In the genomic region with DNA sequence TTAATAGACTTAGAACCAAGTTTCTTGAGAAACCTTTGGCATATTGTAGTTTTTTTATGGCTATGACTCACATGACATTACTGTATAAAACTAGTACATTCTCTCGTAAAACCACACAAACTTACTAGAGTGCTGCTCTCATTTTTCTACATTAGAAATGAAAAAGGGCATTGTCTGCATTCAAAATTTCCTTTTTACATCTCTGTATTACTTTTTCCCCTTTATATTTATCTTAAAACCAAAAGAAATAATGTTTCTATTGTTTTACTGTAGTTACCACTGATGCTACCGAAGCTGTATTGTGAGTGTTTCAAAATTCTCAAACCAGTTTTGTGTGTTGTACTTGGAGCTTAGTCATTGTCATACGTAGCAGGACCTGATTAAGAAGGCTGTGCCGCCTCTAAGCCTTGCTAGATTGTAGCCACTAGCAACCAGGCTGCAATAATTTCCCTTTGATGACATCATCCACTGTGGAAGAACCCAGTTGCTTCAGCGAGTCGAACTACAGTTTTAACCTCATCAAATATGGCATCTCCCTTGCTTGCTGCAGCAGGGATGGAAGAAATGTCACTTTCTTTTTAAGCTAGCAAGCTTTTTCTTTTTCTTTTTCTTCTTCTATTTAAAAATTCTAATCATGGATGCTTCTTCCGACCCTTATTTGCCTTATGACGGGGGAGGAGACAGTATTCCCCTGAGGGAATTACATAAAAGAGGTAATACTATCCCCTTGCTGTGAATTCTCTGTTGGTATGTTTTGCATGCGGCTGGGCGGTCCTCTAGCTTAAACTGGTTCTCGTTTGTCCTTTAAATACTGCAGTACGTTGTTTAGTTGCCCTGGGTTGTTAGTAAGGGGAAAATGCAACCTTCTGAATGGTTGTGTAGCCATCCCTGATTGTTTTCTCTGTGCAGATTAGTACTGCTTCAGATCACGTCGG, we compare ENCODE assay signal across 8 cellular contexts.
A peak's percentile ranks its signal among the peaks of the same experiment; 100 is the strongest.
DNase-seq lines count a peak whose midpoint lies in the region; ATAC-seq lines count a peak whose summit lies in the region.

No MANE protein-coding gene starts in this region.

- intact Hi-C loops in dendritic cell treated with granulocyte-macrophage colony-stimulating factor and Interleukin-4, amounts not matched to agents 40 ng/mL and 50 ng/mL, for 4 days (cut with micrococcal nuclease) = loop anchor here (5.0 kb wide), 1 partner anchor 38 kb away; a partner anchor contains a TSS

- no peaks in the 10 kb centered on the region for H3K9me3 Mint-ChIP-seq in dendritic cell treated with granulocyte-macrophage colony-stimulating factor and Interleukin-4, amounts not matched to agents 40 ng/mL and 50 ng/mL, for 4 days

- peaks cover 12% of the 10 kb centered on the region for H3K36me3 Mint-ChIP-seq in dendritic cell treated with granulocyte-macrophage colony-stimulating factor and Interleukin-4, amounts not matched to agents 40 ng/mL and 50 ng/mL, for 4 days (ENCODE audit: low read depth)

- peak overlapping the region; percentile 55 for H3K4me3 Mint-ChIP-seq in dendritic cell treated with granulocyte-macrophage colony-stimulating factor and Interleukin-4, amounts not matched to agents 40 ng/mL and 50 ng/mL, for 4 days

- DNase-seq in AG08395 (ENCODE audit: low spot score) = peak; percentile 95
- DNase-seq in NCI-H446 (lab: John Stamatoyannopoulos, UW) = peak; percentile 76 to 85
- DNase-seq in activated CD4-positive, alpha-beta T cell treated with anti-CD3 and anti-CD28 coated beads for 48 hours = peak; percentile 73
- peak; percentile 96 for DNase-seq in left kidney (ENCODE audit: low read depth, low spot score)
- peak; percentile 48 to 62 for DNase-seq in stimulated activated CD4-positive, alpha-beta T cell treated with anti-CD3 and anti-CD28 coated beads, Interleukin-2, amount 100 ng/mL, for 24 hours

- H3K27ac Mint-ChIP-seq in dendritic cell treated with granulocyte-macrophage colony-stimulating factor and Interleukin-4, amounts not matched to agents 40 ng/mL and 50 ng/mL, for 4 days = peak overlapping the region; percentile 71

- H3K27me3 Mint-ChIP-seq in dendritic cell treated with granulocyte-macrophage colony-stimulating factor and Interleukin-4, amounts not matched to agents 40 ng/mL and 50 ng/mL, for 4 days = no peaks in the 10 kb centered on the region

- peaks cover 12% of the 10 kb centered on the region for H3K4me1 Mint-ChIP-seq in dendritic cell treated with granulocyte-macrophage colony-stimulating factor and Interleukin-4, amounts not matched to agents 40 ng/mL and 50 ng/mL, for 4 days (ENCODE audit: low read depth)

- ATAC-seq in GM18909 (IDR thresholded peaks at IDR 0.05; ENCODE audit: poor library complexity, unreplicated experiment) (peak; percentile 97), HG03175 (IDR thresholded peaks at IDR 0.05; ENCODE audit: unreplicated experiment) (peak; percentile 97)

Comparison
In these comparisons a context has a peak if more than half of its experiments do, and no peak if none do; other contexts are left out.
1. Peak in every context shown above with its lines: DNase-seq and ATAC-seq.